14 cellular contexts compared by ENCODE assay signal in the genomic region with DNA sequence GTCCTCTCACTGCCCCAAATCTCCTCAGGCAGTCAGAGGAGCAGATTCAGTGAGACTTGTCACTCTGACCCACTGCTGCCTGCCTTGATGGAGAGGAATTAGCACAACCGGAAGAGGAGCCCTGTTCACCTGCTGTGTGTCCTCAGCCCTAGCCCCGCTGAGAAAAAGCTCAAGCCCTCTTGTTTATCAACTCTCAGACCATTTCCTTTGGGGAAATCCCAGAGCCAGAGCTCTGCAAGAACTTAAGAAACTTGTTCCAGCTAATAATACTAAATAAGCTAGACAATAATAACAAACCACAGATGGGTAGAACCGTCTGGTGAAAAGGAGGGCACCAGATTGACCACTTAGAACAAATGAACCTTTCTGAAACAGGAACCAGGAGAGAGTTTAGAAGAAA. TPM values are rescaled to one million over a fixed set of nuclear protein-coding genes. Genes with fewer than 3 reads are reported as not detected.
A peak's percentile ranks its signal among the peaks of the same experiment; 100 is the strongest.
DNase-seq lines count a peak whose midpoint lies in the region; ATAC-seq, FAIRE-seq and TF ChIP-seq lines count a peak whose summit lies in the region.
"Had no signal": no experiment of that assay in that cellular context is flagged by ENCODE, and none has a peak within 500 bp of the region (broad histone marks: within the 10 kb centered on the region; RNA-seq: fewer than 3 reads in every experiment).

No MANE protein-coding gene starts in this region.

- ATAC-seq in GM18517 (IDR thresholded peaks at IDR 0.05; ENCODE audit: unreplicated experiment) (peak; percentile 89), GM21529 (IDR thresholded peaks at IDR 0.05; ENCODE audit: unreplicated experiment) (peak; percentile 93), HG03432 (IDR thresholded peaks at IDR 0.05; ENCODE audit: unreplicated experiment) (peak; percentile 71)
- no peak for ATAC-seq in stimulated activated naive CD8-positive, alpha-beta T cell treated with anti-CD3 and anti-CD28 coated beads, Interleukin-15, Interleukin-2, amounts not matched to agents 100 U/mL and 50 U/mL, for 24 hours
- ATAC-seq: PC-3 had no signal

- intact Hi-C loops in endothelial cell of umbilical vein (cut with micrococcal nuclease): no loop called here

- TF ChIP-seq CTCF in endothelial cell of umbilical vein (IDR thresholded peaks at IDR 0.05; ENCODE audit: extremely low read depth in 1 of 2, insufficient read depth in 1 of 2, low read depth in 1 of 2, low read length in 2 of 2): no peak

- H4K20me1 ChIP-seq in endothelial cell of umbilical vein (replicated peaks; ENCODE audit: control insufficient read depth, extremely low read depth, insufficient read depth, low read length): no peaks in the 10 kb centered on the region

- no TSS peak for BruUV-seq in endothelial cell of umbilical vein (replicated peaks; lab: Mats Ljungman, UMichigan)

- no peak for TF ChIP-seq POLR2A in endothelial cell of umbilical vein (IDR thresholded peaks at IDR 0.05; ENCODE audit: low read depth, low read length)

- H3K9me1 ChIP-seq in endothelial cell of umbilical vein (replicated peaks; ENCODE audit: control insufficient read depth, extremely low read depth, insufficient read depth, low read length): no peaks in the 10 kb centered on the region

- H3K9me3 ChIP-seq in endothelial cell of umbilical vein (replicated peaks; ENCODE audit: control insufficient read depth, insufficient read depth, low read length): no peaks in the 10 kb centered on the region
- H3K9me3 ChIP-seq: right lobe of liver had no signal

- H3K9ac ChIP-seq in endothelial cell of umbilical vein (replicated peaks; ENCODE audit: extremely low read depth, insufficient read depth, low read length): no peak overlapping the region

- no peaks in the 10 kb centered on the region for H3K27me3 ChIP-seq in endothelial cell of umbilical vein (ENCODE audit: control insufficient read depth in 2 of 2, insufficient read depth in 2 of 2, low read length in 2 of 2)
- H3K27me3 ChIP-seq: right lobe of liver had no signal

- H3K4me3 ChIP-seq in endothelial cell of umbilical vein (replicated peaks in 1 of 3; ENCODE audit: insufficient read depth in 1 of 3, low read depth in 1 of 3, low read length in 3 of 3): no peak overlapping the region
- H3K4me3 ChIP-seq: right lobe of liver had no signal

- FAIRE-seq in endothelial cell of umbilical vein (lab: Jason Lieb, UNC): peak; percentile 24

- H2AFZ ChIP-seq in endothelial cell of umbilical vein (ENCODE audit: low read depth, low read length): peak overlapping the region; percentile 35

- POLR2A ChIA-PET in endothelial cell of umbilical vein (lab: Charles Lee): no interaction called here

- peaks cover 6% of the 10 kb centered on the region for H3K4me1 ChIP-seq in endothelial cell of umbilical vein (ENCODE audit: control insufficient read depth, extremely low read depth, insufficient read depth, low read length)
- H3K4me1 ChIP-seq: right lobe of liver had no signal

- H3K36me3 ChIP-seq in endothelial cell of umbilical vein (ENCODE audit: control insufficient read depth in 2 of 2, extremely low read depth in 1 of 2, insufficient read depth in 2 of 2, low read length in 2 of 2): no peaks in the 10 kb centered on the region
- H3K36me3 ChIP-seq: right lobe of liver had no signal

- CTCF ChIA-PET in endothelial cell of umbilical vein (lab: Charles Lee): interaction anchor here (1.1 to 2.1 kb wide), 5 partner anchors 13 to 69 kb away, joined by 3 to 6 read pairs (median 3); no protein-coding TSS in a partner anchor

- DNase-seq in endothelial cell of umbilical vein (ENCODE audit: low read depth, low spot score) (peak; percentile 66), NCI-H1694 (lab: John Stamatoyannopoulos, UW) (no peak), 8988T (no peak)
- DNase-seq in stimulated activated naive CD8-positive, alpha-beta T cell treated with anti-CD3 and anti-CD28 coated beads, Interleukin-15, Interleukin-2, amounts not matched to agents 100 U/mL and 50 U/mL, for 24 hours: no peak
- no peak for DNase-seq in activated CD4-positive, alpha-beta T cell treated with anti-CD3 and anti-CD28 coated beads for 1 hour
- DNase-seq: activated CD4-positive, CD25-positive, alpha-beta regulatory T cell treated with anti-CD3 and anti-CD28 coated beads, Interleukin-2, amount 50 U/mL, for 72 hours; erythroblast; left cardiac atrium; PC-3; right lobe of liver; stimulated activated CD8-positive, alpha-beta memory T cell treated with anti-CD3 and anti-CD28 coated beads, Interleukin-4, amount 100 ng/mL, for 48 hours had no signal

- H3K27ac ChIP-seq in endothelial cell of umbilical vein (ENCODE audit: insufficient read depth, low read depth, low read length): no peak overlapping the region
- H3K27ac ChIP-seq: right lobe of liver had no signal

- H3K4me2 ChIP-seq in endothelial cell of umbilical vein (ENCODE audit: insufficient read depth, low read length): no peak overlapping the region

- dilution Hi-C loops in endothelial cell of umbilical vein (cut with MboI; ENCODE audit: extremely low pct_ligation_motif_present, low sequenced_read_pairs): no loop called here

- no peaks in the 10 kb centered on the region for H3K79me2 ChIP-seq in endothelial cell of umbilical vein (ENCODE audit: control insufficient read depth, insufficient read depth, low read length)

TF ChIP-seq in endothelial cell of umbilical vein, 7 proteins besides CTCF, POLR2A, EP300 and RAD21:
- TF ChIP-seq POLR2AphosphoS5 (IDR thresholded peaks at IDR 0.05; ENCODE audit: insufficient read depth, low read depth, low read length): no peak
TF ChIP-seq in endothelial cell of umbilical vein: peak in this region for 0.

RNA-seq across cellular contexts. Expression of gene ITGB1, which starts 37.7 kb away (rescaled TPM):
- total RNA-seq in endothelial cell of umbilical vein: 1,125 and 1,147 TPM in 2 replicates
- 313 and 424 TPM in 2 replicates for polyA plus RNA-seq in endothelial cell of umbilical vein
- polyA plus RNA-seq in endothelial cell of umbilical vein (2011; cell fraction: cytosol; rRNA removed): 480 and 502 TPM in 2 replicates
- polyA plus RNA-seq in endothelial cell of umbilical vein (2011; cell fraction: nucleus; rRNA removed): 255 and 459 TPM in 2 replicates
- polyA plus RNA-seq in endothelial cell of umbilical vein (2012): 1,054 and 1,144 TPM in 2 replicates
- polyA minus RNA-seq in endothelial cell of umbilical vein: 909 and 1,209 TPM in 2 replicates
- polyA minus RNA-seq in endothelial cell of umbilical vein (2011; cell fraction: cytosol; rRNA and poly(A)+ RNA removed): 134 TPM
- 270 and 336 TPM in 2 replicates for polyA minus RNA-seq in endothelial cell of umbilical vein (2011; cell fraction: nucleus; rRNA and poly(A)+ RNA removed)
